1 cellular context compared by ENCODE assay signal in genomic region chr16:14448874-14449273, GRCh38.
TF ChIP-seq lines count a peak whose summit lies in the region.

No MANE protein-coding gene starts in this region.

TF ChIP-seq in A549, 52 proteins besides CTCF, POLR2A, EP300 and RAD21 (continued from another document):
- TF ChIP-seq PBX3 (IDR thresholded peaks at IDR 0.05), result no peak
- TF ChIP-seq SREBF2 (IDR thresholded peaks at IDR 0.05), result no peak
- TF ChIP-seq TFCP2L1 (CRISPR knock-in tag; IDR thresholded peaks at IDR 0.05), result no peak
